Comparison of ENCODE assay signal across 11 cellular contexts in the genomic region with DNA sequence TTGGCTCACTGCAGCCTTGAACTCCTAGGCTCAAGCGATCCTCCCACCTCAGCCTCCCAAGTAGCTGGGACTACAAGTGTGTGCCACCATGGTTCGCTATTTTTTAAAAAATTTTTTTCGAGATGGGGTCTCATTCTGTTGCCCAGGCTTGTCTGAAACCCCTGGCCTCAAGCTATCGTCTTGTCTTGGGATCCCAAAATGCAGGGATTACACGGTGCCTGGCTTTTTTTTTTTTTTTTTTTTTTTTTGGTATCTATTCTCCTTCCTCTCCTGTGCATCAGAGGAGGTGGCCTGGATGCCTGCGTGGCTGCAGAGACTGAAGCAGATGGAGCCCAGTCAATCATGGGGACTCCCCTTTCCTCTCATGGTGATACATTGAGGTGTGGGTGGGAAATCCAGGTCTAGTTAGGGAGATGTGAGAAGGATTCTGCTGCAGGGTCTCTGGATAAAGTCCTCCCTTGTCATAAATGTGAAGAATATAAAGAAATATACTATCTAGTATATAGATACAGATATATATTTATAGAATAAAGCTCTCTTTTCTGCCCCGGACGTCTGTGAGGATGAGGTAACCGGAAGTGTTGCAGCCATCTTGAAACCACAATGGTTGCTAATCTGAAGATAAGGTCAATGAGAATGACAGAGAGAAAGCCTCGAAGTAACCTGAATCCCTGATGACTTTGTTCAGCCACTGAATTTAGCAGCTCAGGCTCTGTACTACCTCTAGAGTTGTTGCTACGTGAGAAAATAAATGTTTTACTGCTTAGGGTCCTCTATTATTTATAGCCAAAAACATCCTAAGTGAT. TPM values are rescaled to one million over a fixed set of nuclear protein-coding genes. Genes with fewer than 3 reads are reported as not detected.
DNase-seq lines count a peak whose midpoint lies in the region; ATAC-seq and TF ChIP-seq lines count a peak whose summit lies in the region.
"Had no signal": no experiment of that assay in that cellular context is flagged by ENCODE, and none has a peak within 500 bp of the region (broad histone marks: within the 10 kb centered on the region; RNA-seq: fewer than 3 reads in every experiment).

No MANE protein-coding gene starts in this region.

- DNase-seq in CD4-positive, alpha-beta T cell = peak in 2 of 10 experiments; percentile 4 to 6
- DNase-seq in NCI-H226 = peak; percentile 54
- peak; percentile 44 for DNase-seq in amniotic epithelial cell (ENCODE audit: low read depth)
- DNase-seq in foreskin keratinocyte = no peak
- DNase-seq in superior temporal gyrus (ENCODE audit: extremely low spot score) = no peak
- no peak for DNase-seq in WERI-Rb-1

- no peaks in the 10 kb centered on the region for H3K9me3 Mint-ChIP-seq in CD4-positive, alpha-beta T cell

- peak; percentile 29 for ATAC-seq in CD4-positive, alpha-beta T cell (ENCODE audit: poor library complexity)
- peak; percentile 35 for ATAC-seq in GM21576 (IDR thresholded peaks at IDR 0.05; ENCODE audit: unreplicated experiment)
- ATAC-seq in foreskin keratinocyte = no peak
- no peak for ATAC-seq in GM21390 (IDR thresholded peaks at IDR 0.05; ENCODE audit: unreplicated experiment)

- POLR2A ChIA-PET in CD4-positive, alpha-beta T cell (lab: Charles Lee) = no interaction called here

- H3K9me3 ChIP-seq in CD4-positive, alpha-beta T cell (ENCODE audit: control insufficient read depth, low read length) = no peaks in the 10 kb centered on the region
- no peaks in the 10 kb centered on the region for H3K9me3 ChIP-seq in WERI-Rb-1 (ENCODE audit: severe bottlenecking)

- H3K27me3 Mint-ChIP-seq in CD4-positive, alpha-beta T cell = peaks cover 5% of the 10 kb centered on the region

- CTCF ChIA-PET in CD4-positive, alpha-beta T cell (lab: Charles Lee) = no interaction called here

- H3K36me3 Mint-ChIP-seq in CD4-positive, alpha-beta T cell (ENCODE audit: low read depth) = no peaks in the 10 kb centered on the region

- H3K27ac Mint-ChIP-seq in CD4-positive, alpha-beta T cell = no peak overlapping the region

- no peak overlapping the region for H3K4me3 Mint-ChIP-seq in CD4-positive, alpha-beta T cell

- intact Hi-C loops in CD4-positive, alpha-beta T cell (cut with DNase I, micrococcal nuclease) = no loop called here

- no peaks in the 10 kb centered on the region for H3K4me1 ChIP-seq in foreskin keratinocyte

- peaks cover 17% of the 10 kb centered on the region for H3K4me1 Mint-ChIP-seq in CD4-positive, alpha-beta T cell (ENCODE audit: low read depth)

- H3K27me3 ChIP-seq in CD4-positive, alpha-beta T cell (ENCODE audit: control insufficient read depth, insufficient read depth, low read length) = no peaks in the 10 kb centered on the region
- H3K27me3 ChIP-seq in foreskin keratinocyte = no peaks in the 10 kb centered on the region
- no peaks in the 10 kb centered on the region for H3K27me3 ChIP-seq in WERI-Rb-1 (ENCODE audit: insufficient read depth, low read depth, severe bottlenecking)

- no peak overlapping the region for H3K27ac ChIP-seq in CD4-positive, alpha-beta T cell (ENCODE audit: low read depth, low read length)
- H3K27ac ChIP-seq in foreskin keratinocyte = no peak overlapping the region
- no peak overlapping the region for H3K27ac ChIP-seq in WERI-Rb-1

- H3K36me3 ChIP-seq in WERI-Rb-1 = no peaks in the 10 kb centered on the region

- no peak for TF ChIP-seq CTCF in CD4-positive, alpha-beta T cell (IDR thresholded peaks at IDR 0.05)
- no peak for TF ChIP-seq CTCF in foreskin keratinocyte (conservative IDR thresholded peaks at IDR 0.05)
- no peak for TF ChIP-seq CTCF in WERI-Rb-1 (IDR thresholded peaks at IDR 0.05; ENCODE audit: low read depth, low read length)

- H3K4me3 ChIP-seq in WERI-Rb-1 (ENCODE audit: low read depth, low read length) = no peak overlapping the region

RNA-seq across cellular contexts. Expression of gene RGSL1, which starts 19.5 kb away (rescaled TPM):
- not detected for total RNA-seq in CD4-positive, alpha-beta T cell
- total RNA-seq in foreskin keratinocyte = not detected in 2 replicates
- not detected in 2 replicates for polyA plus RNA-seq in foreskin keratinocyte
- total RNA-seq: astrocyte, LHCN-M2 had no signal

RNA-seq across cellular contexts. Expression of gene TEDDM1, which starts 30.0 kb away (rescaled TPM):
- total RNA-seq in CD4-positive, alpha-beta T cell = not detected
- total RNA-seq in foreskin keratinocyte = not detected in 2 replicates
- not detected in 2 replicates for polyA plus RNA-seq in foreskin keratinocyte
- total RNA-seq: astrocyte, LHCN-M2, subcutaneous adipose tissue had no signal

RNA-seq across cellular contexts. Expression of gene GLUL, which starts 38.9 kb away (rescaled TPM):
- 10 to 100 TPM; 60.4 to 64.0 TPM for total RNA-seq in CD4-positive, alpha-beta T cell
- 525 and 901 TPM in 2 replicates for total RNA-seq in foreskin keratinocyte
- 132 and 282 TPM in 2 replicates for polyA plus RNA-seq in foreskin keratinocyte

Comparison
In these comparisons a context has a peak if more than half of its experiments do, and no peak if none do; other contexts are left out.
1. ATAC-seq: peak in CD4-positive, alpha-beta T cell (single experiment) and GM21576 (single experiment); none in foreskin keratinocyte (single experiment) and GM21390 (single experiment).
2. DNase-seq: peak in NCI-H226 (single experiment) and amniotic epithelial cell (single experiment); none in foreskin keratinocyte (0 of 2), superior temporal gyrus (single experiment) and WERI-Rb-1 (single experiment).